Comparison of ENCODE assay signal across 23 cellular contexts in the genomic region with DNA sequence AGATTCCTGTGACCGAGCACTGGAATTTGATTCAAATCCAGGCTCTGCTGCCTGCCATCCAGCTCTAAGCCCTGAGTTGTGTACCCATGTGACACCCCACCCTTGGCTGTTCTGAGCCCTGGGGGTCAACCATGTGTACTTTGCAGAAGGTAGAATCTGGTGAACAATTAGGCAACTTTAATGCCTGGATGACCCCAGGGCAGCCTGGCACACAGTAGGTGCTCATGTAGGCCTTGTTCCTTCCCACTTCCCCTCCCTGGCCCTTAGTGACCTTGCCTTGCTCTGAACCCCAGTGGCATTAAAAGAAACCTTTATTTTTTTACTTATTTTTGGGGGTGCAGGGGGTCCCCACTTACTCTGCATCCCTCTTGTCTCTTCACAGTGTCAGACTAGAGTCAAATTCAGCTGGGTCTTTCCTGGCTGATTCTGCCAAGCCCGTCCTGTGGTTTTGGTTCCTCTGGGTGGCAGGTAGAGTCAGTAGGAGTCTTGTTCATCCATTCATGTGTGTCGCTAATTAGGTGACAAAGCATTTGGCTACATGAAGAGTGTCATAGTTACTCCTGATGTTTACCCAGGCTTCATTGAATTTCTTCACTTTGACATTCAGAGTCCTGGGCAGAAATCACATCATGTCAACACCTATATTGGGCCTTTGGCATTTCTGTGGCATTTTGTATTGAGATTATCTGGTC.
"Had no signal": no experiment of that assay in that cellular context is flagged by ENCODE, and none has a peak within 500 bp of the region (broad histone marks: within the 10 kb centered on the region; RNA-seq: fewer than 3 reads in every experiment).

No MANE protein-coding gene starts in this region.

- H3K4me1 ChIP-seq: pancreas, uterus had no signal

- H3K4me2 ChIP-seq: smooth muscle cell had no signal

- H3K27me3 Mint-ChIP-seq: naive thymus-derived CD4-positive, alpha-beta T cell; stimulated activated naive CD8-positive, alpha-beta T cell treated with anti-CD3 and anti-CD28 coated beads, Interleukin-15, Interleukin-2, amounts not matched to agents 100 ng/mL and 50 ng/mL, for 24 hours had no signal

- H3K4me3 Mint-ChIP-seq: naive thymus-derived CD4-positive, alpha-beta T cell; neural crest cell; stimulated activated naive CD8-positive, alpha-beta T cell treated with anti-CD3 and anti-CD28 coated beads, Interleukin-15, Interleukin-2, amounts not matched to agents 100 ng/mL and 50 ng/mL, for 24 hours had no signal

- H3K9me3 ChIP-seq: esophagus muscularis mucosa, gastroesophageal sphincter, left ventricle myocardium inferior, lower lobe of right lung, pancreas, tibial artery, upper lobe of left lung, uterus had no signal

- H3K9me3 Mint-ChIP-seq: naive thymus-derived CD4-positive, alpha-beta T cell; neural crest cell; stimulated activated naive CD8-positive, alpha-beta T cell treated with anti-CD3 and anti-CD28 coated beads, Interleukin-15, Interleukin-2, amounts not matched to agents 100 ng/mL and 50 ng/mL, for 24 hours had no signal

- H3K27me3 ChIP-seq: upper lobe of left lung, uterus had no signal

- H3K4me3 ChIP-seq: dorsolateral prefrontal cortex, esophagus muscularis mucosa, gastroesophageal sphincter, left ventricle myocardium inferior, lower lobe of right lung, pancreas, smooth muscle cell, tibial artery, upper lobe of left lung, uterus had no signal

- H3K27ac ChIP-seq: epithelial cell of prostate, pancreas, tibial artery had no signal

- ATAC-seq: gastroesophageal sphincter; left cardiac atrium; lower lobe of right lung; naive thymus-derived CD4-positive, alpha-beta T cell; pancreas; right cardiac atrium had no signal

- H3K27ac Mint-ChIP-seq: naive thymus-derived CD4-positive, alpha-beta T cell; progenitor cell of endocrine pancreas; stimulated activated naive CD8-positive, alpha-beta T cell treated with anti-CD3 and anti-CD28 coated beads, Interleukin-15, Interleukin-2, amounts not matched to agents 100 ng/mL and 50 ng/mL, for 24 hours had no signal

- FAIRE-seq: kidney, pancreas had no signal

- H3K36me3 Mint-ChIP-seq: naive thymus-derived CD4-positive, alpha-beta T cell had no signal

- H3K36me3 ChIP-seq: esophagus muscularis mucosa, gastroesophageal sphincter, left ventricle myocardium inferior, pancreas, tibial artery, upper lobe of left lung, uterus had no signal

- DNase-seq: cortex of kidney; dorsolateral prefrontal cortex; effector memory CD4-positive, alpha-beta T cell; kidney; left cardiac atrium; left ventricle myocardium inferior; lower lobe of right lung; mesendoderm; naive thymus-derived CD4-positive, alpha-beta T cell; occipital lobe; pancreas; right cardiac atrium; stimulated activated CD4-positive, alpha-beta T cell treated with anti-CD3 and anti-CD28 coated beads, Interleukin-2, amount 100 ng/mL, for 48 hours; tibial artery; upper lobe of left lung; uterus had no signal
